In genomic region chr5:108366500-108366899, GRCh38 we compare ENCODE assay signal across 26 cellular contexts.
"Had no signal": no experiment of that assay in that cellular context is flagged by ENCODE, and none has a peak within 500 bp of the region (broad histone marks: within the 10 kb centered on the region; RNA-seq: fewer than 3 reads in every experiment).

No MANE protein-coding gene starts in this region.

- H3K27ac ChIP-seq: ascending aorta, brain microvascular endothelial cell, left lung, pancreas, stomach, suprapubic skin, uterus, WERI-Rb-1 had no signal

- DNase-seq: activated CD4-positive, alpha-beta T cell treated with anti-CD3 and anti-CD28 coated beads, Interleukin-2, amount 10 ng/mL, durations not matched to agents 7 days and 5 days; activated CD4-positive, CD25-positive, alpha-beta regulatory T cell treated with anti-CD3 and anti-CD28 coated beads, Interleukin-2, amount 50 U/mL, for 72 hours; activated CD8-positive, alpha-beta T cell treated with anti-CD3 and anti-CD28 coated beads, Interleukin-2, amount 10 ng/mL, durations not matched to agents 7 days and 5 days; activated gamma-delta T cell; brain microvascular endothelial cell; effector memory CD4-positive, alpha-beta T cell; foreskin melanocyte; glutamatergic neuron; hippocampal formation; kidney glomerular epithelial cell; left lung; mammary epithelial cell; pancreas; stimulated activated CD4-positive, alpha-beta T cell treated with anti-CD3 and anti-CD28 coated beads, Interleukin-1b, Interleukin-23, amount 100 ng/mL, for 48 hours; stomach; T-helper 1 cell; trophoblast cell; uterus; WERI-Rb-1 had no signal

- H3K36me3 Mint-ChIP-seq: activated naive CD4-positive, alpha-beta T cell treated with anti-CD3 and anti-CD28 coated beads, Interleukin-2, amount 50 U/mL, for 72 hours; natural killer cell treated with Interleukin-12 subunit alpha and Interleukin-12 subunit beta and Interleukin-15 and Interleukin-18, amount 100 ng/mL, for 72 hours had no signal

- H3K36me3 ChIP-seq: brain microvascular endothelial cell, pancreas, uterus had no signal

- H3K27me3 Mint-ChIP-seq: activated CD4-positive, alpha-beta T cell treated with anti-CD3 and anti-CD28 coated beads, Interleukin-2, amount 10 ng/mL, durations not matched to agents 7 days and 5 days; central memory CD8-positive, alpha-beta T cell; natural killer cell treated with Interleukin-12 subunit alpha and Interleukin-12 subunit beta and Interleukin-15 and Interleukin-18, amount 100 ng/mL, for 72 hours; stimulated activated memory B cell treated with anti-CD40 and anti-IgM and Interleukin-4, amounts not matched to agents 10 μg/mL and 1 μg/mL and 100 μg/mL, for 72 hours had no signal

- H3K4me1 ChIP-seq: left lung, suprapubic skin, uterus had no signal

- H3K27ac Mint-ChIP-seq: activated CD4-positive, alpha-beta T cell treated with anti-CD3 and anti-CD28 coated beads, Interleukin-2, amount 10 ng/mL, durations not matched to agents 7 days and 5 days; activated CD8-positive, alpha-beta T cell treated with anti-CD3 and anti-CD28 coated beads, Interleukin-2, amount 10 ng/mL, durations not matched to agents 7 days and 5 days; activated naive CD4-positive, alpha-beta T cell treated with anti-CD3 and anti-CD28 coated beads, Interleukin-2, amount 50 U/mL, for 72 hours; activated T-helper 1 cell treated with anti-CD3 and anti-CD28 coated beads, Interleukin-12 subunit alpha, Interleukin-12 subunit beta, Interleukin-2, Interleukin-4 antibody, amounts not matched to agents 30 ng/mL and 10 ng/mL and 1 ng/mL, durations not matched to agents 14 hours and 24 hours and 36 hours; natural killer cell treated with Interleukin-12 subunit alpha and Interleukin-12 subunit beta and Interleukin-15 and Interleukin-18, amount 100 ng/mL, for 72 hours; stimulated activated memory B cell treated with anti-CD40 and anti-IgM and Interleukin-4, amounts not matched to agents 10 μg/mL and 1 μg/mL and 100 μg/mL, for 72 hours had no signal

- H3K9me3 ChIP-seq: left lung, pancreas, stomach, suprapubic skin, uterus had no signal

- H3K27me3 ChIP-seq: ascending aorta, brain microvascular endothelial cell, left lung, pancreas, stomach, suprapubic skin, uterus had no signal

- H3K4me3 ChIP-seq: ascending aorta, left lung, pancreas, stomach, suprapubic skin, uterus had no signal

- H3K9me3 Mint-ChIP-seq: activated CD4-positive, alpha-beta T cell treated with anti-CD3 and anti-CD28 coated beads, Interleukin-2, amount 10 ng/mL, durations not matched to agents 7 days and 5 days; activated naive CD4-positive, alpha-beta T cell treated with anti-CD3 and anti-CD28 coated beads, Interleukin-2, amount 50 U/mL, for 72 hours; activated T-helper 1 cell treated with anti-CD3 and anti-CD28 coated beads, Interleukin-12 subunit alpha, Interleukin-12 subunit beta, Interleukin-2, Interleukin-4 antibody, amounts not matched to agents 30 ng/mL and 10 ng/mL and 1 ng/mL, durations not matched to agents 14 hours and 24 hours and 36 hours; central memory CD8-positive, alpha-beta T cell; natural killer cell treated with Interleukin-12 subunit alpha and Interleukin-12 subunit beta and Interleukin-15 and Interleukin-18, amount 100 ng/mL, for 72 hours; stimulated activated memory B cell treated with anti-CD40 and anti-IgM and Interleukin-4, amounts not matched to agents 10 μg/mL and 1 μg/mL and 100 μg/mL, for 72 hours had no signal

- ATAC-seq: activated CD8-positive, alpha-beta T cell treated with anti-CD3 and anti-CD28 coated beads, Interleukin-2, amount 10 ng/mL, durations not matched to agents 7 days and 5 days; activated naive CD4-positive, alpha-beta T cell treated with anti-CD3 and anti-CD28 coated beads, Interleukin-2, amount 50 U/mL, for 72 hours; left lung; natural killer cell treated with Interleukin-12 subunit alpha and Interleukin-12 subunit beta and Interleukin-15 and Interleukin-18, amount 100 ng/mL, for 72 hours; pancreas; stimulated activated memory B cell treated with anti-CD40 and anti-IgM and Interleukin-4, amounts not matched to agents 10 μg/mL and 1 μg/mL and 100 μg/mL, for 72 hours had no signal

- H3K4me3 Mint-ChIP-seq: activated CD4-positive, alpha-beta T cell treated with anti-CD3 and anti-CD28 coated beads, Interleukin-2, amount 10 ng/mL, durations not matched to agents 7 days and 5 days; activated CD8-positive, alpha-beta T cell treated with anti-CD3 and anti-CD28 coated beads, Interleukin-2, amount 10 ng/mL, durations not matched to agents 7 days and 5 days; activated T-helper 1 cell treated with anti-CD3 and anti-CD28 coated beads, Interleukin-12 subunit alpha, Interleukin-12 subunit beta, Interleukin-2, Interleukin-4 antibody, amounts not matched to agents 30 ng/mL and 10 ng/mL and 1 ng/mL, durations not matched to agents 14 hours and 24 hours and 36 hours; central memory CD8-positive, alpha-beta T cell; natural killer cell treated with Interleukin-12 subunit alpha and Interleukin-12 subunit beta and Interleukin-15 and Interleukin-18, amount 100 ng/mL, for 72 hours; stimulated activated memory B cell treated with anti-CD40 and anti-IgM and Interleukin-4, amounts not matched to agents 10 μg/mL and 1 μg/mL and 100 μg/mL, for 72 hours had no signal
